ENCODE assay signal across 2 cellular contexts in the genomic region with DNA sequence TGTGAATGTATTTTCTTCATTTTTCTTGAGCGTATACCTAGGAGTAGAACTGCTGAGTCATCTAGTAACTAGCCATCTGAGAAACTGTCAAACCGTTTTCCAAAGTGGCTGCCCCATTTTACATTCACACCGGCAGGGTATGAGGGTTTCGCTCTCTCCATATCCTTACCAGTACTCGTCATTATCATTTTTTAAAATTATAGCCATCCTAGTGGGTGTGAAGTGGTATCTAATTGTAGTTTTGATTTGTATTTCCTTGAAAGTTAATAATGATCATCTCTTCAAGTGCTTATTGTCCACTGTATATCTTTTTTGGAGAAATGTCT.
TF ChIP-seq lines count a peak whose summit lies in the region.

No MANE protein-coding gene starts in this region.

TF ChIP-seq in HCT116, 20 proteins besides CTCF, POLR2A, EP300 and RAD21:
- no peak for TF ChIP-seq ZNF274 (IDR thresholded peaks at IDR 0.05; ENCODE audit: low read depth, low read length)
- TF ChIP-seq TCF7L2 (IDR thresholded peaks at IDR 0.05; ENCODE audit: borderline replicate concordance, extremely low read depth, insufficient read depth, insufficient read length): no peak
- no peak for TF ChIP-seq SIN3A (IDR thresholded peaks at IDR 0.05; ENCODE audit: low read depth)
- TF ChIP-seq, protein P1, sequence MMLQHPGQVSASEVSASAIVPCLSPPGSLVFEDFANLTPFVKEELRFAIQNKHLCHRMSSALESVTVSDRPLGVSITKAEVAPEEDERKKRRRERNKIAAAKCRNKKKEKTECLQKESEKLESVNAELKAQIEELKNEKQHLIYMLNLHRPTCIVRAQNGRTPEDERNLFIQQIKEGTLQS (IDR thresholded peaks at IDR 0.05): no peak
- TF ChIP-seq, protein P2, sequence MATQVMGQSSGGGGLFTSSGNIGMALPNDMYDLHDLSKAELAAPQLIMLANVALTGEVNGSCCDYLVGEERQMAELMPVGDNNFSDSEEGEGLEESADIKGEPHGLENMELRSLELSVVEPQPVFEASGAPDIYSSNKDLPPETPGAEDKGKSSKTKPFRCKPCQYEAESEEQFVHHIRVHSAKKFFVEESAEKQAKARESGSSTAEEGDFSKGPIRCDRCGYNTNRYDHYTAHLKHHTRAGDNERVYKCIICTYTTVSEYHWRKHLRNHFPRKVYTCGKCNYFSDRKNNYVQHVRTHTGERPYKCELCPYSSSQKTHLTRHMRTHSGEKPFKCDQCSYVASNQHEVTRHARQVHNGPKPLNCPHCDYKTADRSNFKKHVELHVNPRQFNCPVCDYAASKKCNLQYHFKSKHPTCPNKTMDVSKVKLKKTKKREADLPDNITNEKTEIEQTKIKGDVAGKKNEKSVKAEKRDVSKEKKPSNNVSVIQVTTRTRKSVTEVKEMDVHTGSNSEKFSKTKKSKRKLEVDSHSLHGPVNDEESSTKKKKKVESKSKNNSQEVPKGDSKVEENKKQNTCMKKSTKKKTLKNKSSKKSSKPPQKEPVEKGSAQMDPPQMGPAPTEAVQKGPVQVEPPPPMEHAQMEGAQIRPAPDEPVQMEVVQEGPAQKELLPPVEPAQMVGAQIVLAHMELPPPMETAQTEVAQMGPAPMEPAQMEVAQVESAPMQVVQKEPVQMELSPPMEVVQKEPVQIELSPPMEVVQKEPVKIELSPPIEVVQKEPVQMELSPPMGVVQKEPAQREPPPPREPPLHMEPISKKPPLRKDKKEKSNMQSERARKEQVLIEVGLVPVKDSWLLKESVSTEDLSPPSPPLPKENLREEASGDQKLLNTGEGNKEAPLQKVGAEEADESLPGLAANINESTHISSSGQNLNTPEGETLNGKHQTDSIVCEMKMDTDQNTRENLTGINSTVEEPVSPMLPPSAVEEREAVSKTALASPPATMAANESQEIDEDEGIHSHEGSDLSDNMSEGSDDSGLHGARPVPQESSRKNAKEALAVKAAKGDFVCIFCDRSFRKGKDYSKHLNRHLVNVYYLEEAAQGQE (IDR thresholded peaks at IDR 0.05; ENCODE audit: low read depth): no peak
- TF ChIP-seq FOSL1 (IDR thresholded peaks at IDR 0.05; ENCODE audit: low read depth): no peak
- no peak for TF ChIP-seq SRF (IDR thresholded peaks at IDR 0.05; ENCODE audit: low read depth)
- TF ChIP-seq CEBPB (IDR thresholded peaks at IDR 0.05; ENCODE audit: low read depth): no peak
- TF ChIP-seq, protein P3, sequence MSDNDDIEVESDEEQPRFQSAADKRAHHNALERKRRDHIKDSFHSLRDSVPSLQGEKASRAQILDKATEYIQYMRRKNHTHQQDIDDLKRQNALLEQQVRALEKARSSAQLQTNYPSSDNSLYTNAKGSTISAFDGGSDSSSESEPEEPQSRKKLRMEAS (IDR thresholded peaks at IDR 0.05): no peak

TF ChIP-seq in SK-N-SH, 30 proteins besides CTCF, POLR2A, EP300 and RAD21:
- TF ChIP-seq CHD2 (IDR thresholded peaks at IDR 0.05; ENCODE audit: low read length, partially characterized antibody) (no peak), TCF12 (IDR thresholded peaks at IDR 0.05) (no peak), TEAD4 (IDR thresholded peaks at IDR 0.05; ENCODE audit: borderline replicate concordance, insufficient read depth) (no peak), NFIC (IDR thresholded peaks at IDR 0.05; ENCODE audit: borderline replicate concordance) (no peak), MEF2A (IDR thresholded peaks at IDR 0.05; ENCODE audit: borderline replicate concordance, low read depth) (no peak), YY1 (IDR thresholded peaks at IDR 0.05; ENCODE audit: low read depth) (no peak), MXI1 (IDR thresholded peaks at IDR 0.05; ENCODE audit: low read depth, low read length) (no peak), JUND (IDR thresholded peaks at IDR 0.05) (no peak), FOSL2 (IDR thresholded peaks at IDR 0.05; ENCODE audit: borderline replicate concordance, low read depth) (no peak), RCOR1 (IDR thresholded peaks at IDR 0.05; ENCODE audit: low read length) (no peak), RXRA (IDR thresholded peaks at IDR 0.05; ENCODE audit: borderline replicate concordance, low read depth) (no peak), EZH2phosphoT487 (IDR thresholded peaks at IDR 0.05; ENCODE audit: borderline replicate concordance, low read depth) (no peak), FOXM1 (IDR thresholded peaks at IDR 0.05; ENCODE audit: low read depth) (no peak), RFX5 (IDR thresholded peaks at IDR 0.05; ENCODE audit: low read length) (no peak), GABPA (IDR thresholded peaks at IDR 0.05; ENCODE audit: low read depth) (no peak)
- TF ChIP-seq, protein P2 (IDR thresholded peaks at IDR 0.05; ENCODE audit: low read depth, low read length): no peak
- TF ChIP-seq, protein P4, sequence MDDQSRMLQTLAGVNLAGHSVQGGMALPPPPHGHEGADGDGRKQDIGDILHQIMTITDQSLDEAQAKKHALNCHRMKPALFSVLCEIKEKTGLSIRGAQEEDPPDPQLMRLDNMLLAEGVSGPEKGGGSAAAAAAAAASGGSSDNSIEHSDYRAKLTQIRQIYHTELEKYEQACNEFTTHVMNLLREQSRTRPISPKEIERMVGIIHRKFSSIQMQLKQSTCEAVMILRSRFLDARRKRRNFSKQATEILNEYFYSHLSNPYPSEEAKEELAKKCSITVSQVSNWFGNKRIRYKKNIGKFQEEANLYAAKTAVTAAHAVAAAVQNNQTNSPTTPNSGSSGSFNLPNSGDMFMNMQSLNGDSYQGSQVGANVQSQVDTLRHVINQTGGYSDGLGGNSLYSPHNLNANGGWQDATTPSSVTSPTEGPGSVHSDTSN (IDR thresholded peaks at IDR 0.05): no peak
- TF ChIP-seq, protein P5, sequence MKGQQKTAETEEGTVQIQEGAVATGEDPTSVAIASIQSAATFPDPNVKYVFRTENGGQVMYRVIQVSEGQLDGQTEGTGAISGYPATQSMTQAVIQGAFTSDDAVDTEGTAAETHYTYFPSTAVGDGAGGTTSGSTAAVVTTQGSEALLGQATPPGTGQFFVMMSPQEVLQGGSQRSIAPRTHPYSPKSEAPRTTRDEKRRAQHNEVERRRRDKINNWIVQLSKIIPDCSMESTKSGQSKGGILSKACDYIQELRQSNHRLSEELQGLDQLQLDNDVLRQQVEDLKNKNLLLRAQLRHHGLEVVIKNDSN (IDR thresholded peaks at IDR 0.05; ENCODE audit: borderline replicate concordance, low read depth): no peak
- TF ChIP-seq, protein P3 (IDR thresholded peaks at IDR 0.05; ENCODE audit: low read depth): no peak
